Comparison of ENCODE assay signal across 2 cellular contexts in the genomic region with DNA sequence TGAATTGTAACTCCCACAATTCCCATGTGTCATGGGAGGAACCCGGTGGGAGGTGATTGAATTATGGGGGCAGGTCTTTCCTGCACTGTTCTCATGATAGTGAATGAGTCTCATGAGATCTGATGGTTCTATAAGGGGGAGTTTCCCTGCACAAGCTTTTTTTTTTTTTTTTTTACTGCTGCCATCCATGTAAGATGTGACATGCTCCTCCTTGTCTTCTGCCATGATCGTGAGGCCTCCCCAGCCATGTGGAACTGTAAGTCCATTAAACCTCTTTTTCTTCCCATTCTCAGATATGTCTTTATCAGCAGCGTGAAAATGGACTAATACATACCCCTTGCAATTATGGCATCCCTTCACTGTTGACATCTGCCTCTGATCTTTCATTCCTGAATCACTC. TPM values are rescaled to one million over a fixed set of nuclear protein-coding genes. Genes with fewer than 3 reads are reported as not detected.
"Had no signal": no experiment of that assay in that cellular context is flagged by ENCODE, and none has a peak within 500 bp of the region (broad histone marks: within the 10 kb centered on the region; RNA-seq: fewer than 3 reads in every experiment).

No MANE protein-coding gene starts in this region.

RNA-seq across cellular contexts. Expression of gene SLC35D3, which starts 17.6 kb away (rescaled TPM):
- total RNA-seq: G401, GM12878 had no signal
- polyA plus RNA-seq: GM12878 had no signal
